In genomic region chr11:57649826-57650738, GRCh38 we compare ENCODE assay signal across 1 cellular context.
TF ChIP-seq lines count a peak whose summit lies in the region.

YPEL4 (minus strand) TSS chr11:57649912; CDS start chr11:57647107, 2,805 bp downstream.

TF ChIP-seq in GM23338, 12 proteins besides CTCF, POLR2A, EP300 and RAD21 (continued from another document):
- TF ChIP-seq ZNF462 (CRISPR knock-in tag; IDR thresholded peaks at IDR 0.05), result no peak
